In genomic region chr4:26176621-26177121, GRCh38 we compare ENCODE assay signal across 20 cellular contexts.
DNase-seq lines count a peak whose midpoint lies in the region; ATAC-seq and TF ChIP-seq lines count a peak whose summit lies in the region.
"Had no signal": no experiment of that assay in that cellular context is flagged by ENCODE, and none has a peak within 500 bp of the region (broad histone marks: within the 10 kb centered on the region; RNA-seq: fewer than 3 reads in every experiment).

No MANE protein-coding gene starts in this region.

- TF ChIP-seq CTCF in HFFc6 (IDR thresholded peaks at IDR 0.05) (no peak), neural crest cell (conservative IDR thresholded peaks at IDR 0.05) (no peak), A673 (conservative IDR thresholded peaks at IDR 0.05; ENCODE audit: low read depth, low read length) (no peak)

- in situ Hi-C loops in ACHN (cut with HindIII; ENCODE audit: low pct_ligation_motif_present, low pct_unique_long_range_greater_than_20kb, low sequenced_read_pairs), result no loop called here

- peaks cover 2% of the 10 kb centered on the region; the same call in 1 of the 2 replicates for H3K27me3 Mint-ChIP-seq in HFFc6 (ENCODE audit: insufficient read depth)
- H3K27me3 Mint-ChIP-seq in neural crest cell (ENCODE audit: low read depth), result no peaks in the 10 kb centered on the region
- H3K27me3 Mint-ChIP-seq: activated naive CD4-positive, alpha-beta T cell treated with anti-CD3 and anti-CD28 coated beads, Interleukin-2, amount 50 U/mL, for 24 hours had no signal

- no peaks in the 10 kb centered on the region for H3K9me3 ChIP-seq in A673 (ENCODE audit: low read depth, low read length, poor library complexity, severe bottlenecking)
- H3K9me3 ChIP-seq: esophagus muscularis mucosa, mucosa of descending colon, psoas muscle had no signal

- no TSS peak for BruUV-seq in A673 (replicated peaks; lab: Mats Ljungman, UMichigan)

- CTCF ChIA-PET in A673 (lab: Charles Lee), result no interaction called here

- H3K27me3 ChIP-seq in A673 (replicated peaks; ENCODE audit: insufficient read depth, low read depth, low read length, poor library complexity), result no peaks in the 10 kb centered on the region

- H3K4me1 Mint-ChIP-seq in HFFc6 (ENCODE audit: low read depth) (peaks cover 86% of the 10 kb centered on the region), neural crest cell (peaks cover 15% of the 10 kb centered on the region)
- H3K4me1 Mint-ChIP-seq: activated naive CD4-positive, alpha-beta T cell treated with anti-CD3 and anti-CD28 coated beads, Interleukin-2, amount 50 U/mL, for 24 hours had no signal

- H3K4me3 ChIP-seq in A673 (ENCODE audit: low read depth, low read length, poor library complexity, severe bottlenecking), result no peak overlapping the region
- H3K4me3 ChIP-seq: esophagus muscularis mucosa, mucosa of descending colon, psoas muscle had no signal

- DNase-seq in AG20443 (ENCODE audit: low spot score) (peak; percentile 73), HFFc6 (peak; percentile 90), epithelial cell of prostate (ENCODE audit: low read depth, low spot score) (peak; percentile 92), neural crest cell (ENCODE audit: low read depth, low spot score) (no peak), A673 (ENCODE audit: low spot score) (no peak), ACHN (no peak)
- DNase-seq: cortex of kidney; DMS79 treated with DMSO at 0.1 percent for 48 hours; KBM-7; NCI-H1417 treated with DMSO at 0.1 percent for 48 hours; NCI-H446; psoas muscle; stimulated activated CD4-positive, alpha-beta T cell treated with anti-CD3 and anti-CD28 coated beads, Interleukin-4, amount 100 ng/mL, for 4 hours; stimulated activated naive B cell treated with anti-CD40 and anti-IgM and Interleukin-4, amounts not matched to agents 10 μg/mL and 1 μg/mL and 100 μg/mL, for 72 hours had no signal

- intact Hi-C loops in A673 (cut with micrococcal nuclease; ENCODE audit: unreplicated experiment), result no loop called here

- POLR2A ChIA-PET in A673 (lab: Charles Lee; ENCODE audit: low non-redundant PET), result no interaction called here

- peak overlapping the region; percentile 45 for H3K4me3 Mint-ChIP-seq in HFFc6
- no peak overlapping the region for H3K4me3 Mint-ChIP-seq in neural crest cell
- H3K4me3 Mint-ChIP-seq: activated naive CD4-positive, alpha-beta T cell treated with anti-CD3 and anti-CD28 coated beads, Interleukin-2, amount 50 U/mL, for 24 hours; stimulated activated naive B cell treated with anti-CD40 and anti-IgM and Interleukin-4, amounts not matched to agents 10 μg/mL and 1 μg/mL and 100 μg/mL, for 72 hours had no signal

- no peaks in the 10 kb centered on the region for H3K36me3 ChIP-seq in A673 (ENCODE audit: insufficient read depth, low read length, poor library complexity, severe bottlenecking)
- H3K36me3 ChIP-seq: esophagus muscularis mucosa had no signal

- no peaks in the 10 kb centered on the region for H3K4me1 ChIP-seq in A673 (ENCODE audit: insufficient read depth, low read length, poor library complexity, severe bottlenecking)
- H3K4me1 ChIP-seq: psoas muscle had no signal

- H3K27ac Mint-ChIP-seq in HFFc6 (peak overlapping the region; percentile 87), neural crest cell (ENCODE audit: unreplicated experiment) (peak overlapping the region; percentile 43)
- H3K27ac Mint-ChIP-seq: activated naive CD4-positive, alpha-beta T cell treated with anti-CD3 and anti-CD28 coated beads, Interleukin-2, amount 50 U/mL, for 24 hours; stimulated activated naive B cell treated with anti-CD40 and anti-IgM and Interleukin-4, amounts not matched to agents 10 μg/mL and 1 μg/mL and 100 μg/mL, for 72 hours had no signal

- H3K27ac ChIP-seq in epithelial cell of prostate (peak overlapping the region; percentile 78), A673 (ENCODE audit: low read depth, low read length, poor library complexity, severe bottlenecking) (no peak overlapping the region)
- H3K27ac ChIP-seq: C4-2B, esophagus muscularis mucosa, psoas muscle had no signal

- ATAC-seq in HG02981 (IDR thresholded peaks at IDR 0.05; ENCODE audit: unreplicated experiment), result no peak
- ATAC-seq in HG02884 (IDR thresholded peaks at IDR 0.05; ENCODE audit: unreplicated experiment), result no peak
- ATAC-seq: mucosa of descending colon; psoas muscle; stimulated activated naive B cell treated with anti-CD40 and anti-IgM and Interleukin-4, amounts not matched to agents 10 μg/mL and 1 μg/mL and 100 μg/mL, for 72 hours had no signal

- no peaks in the 10 kb centered on the region for H3K9me3 Mint-ChIP-seq in HFFc6
- H3K9me3 Mint-ChIP-seq in neural crest cell, result no peaks in the 10 kb centered on the region
- H3K9me3 Mint-ChIP-seq: activated naive CD4-positive, alpha-beta T cell treated with anti-CD3 and anti-CD28 coated beads, Interleukin-2, amount 50 U/mL, for 24 hours; stimulated activated naive B cell treated with anti-CD40 and anti-IgM and Interleukin-4, amounts not matched to agents 10 μg/mL and 1 μg/mL and 100 μg/mL, for 72 hours had no signal

- H3K36me3 Mint-ChIP-seq in HFFc6 (ENCODE audit: low read depth) (no peaks in the 10 kb centered on the region), neural crest cell (ENCODE audit: low read depth) (no peaks in the 10 kb centered on the region)
- H3K36me3 Mint-ChIP-seq: activated naive CD4-positive, alpha-beta T cell treated with anti-CD3 and anti-CD28 coated beads, Interleukin-2, amount 50 U/mL, for 24 hours; stimulated activated naive B cell treated with anti-CD40 and anti-IgM and Interleukin-4, amounts not matched to agents 10 μg/mL and 1 μg/mL and 100 μg/mL, for 72 hours had no signal

Comparison
In these comparisons a context has a peak if more than half of its experiments do, and no peak if none do; other contexts are left out.
1. DNase-seq: peak in AG20443 (single experiment), HFFc6 (single experiment) and epithelial cell of prostate (single experiment); none in neural crest cell (single experiment), A673 (single experiment) and ACHN (single experiment).